Comparison of ENCODE assay signal across 26 cellular contexts in genomic region chr6:29667158-29667557, GRCh38. TPM values are rescaled to one million over a fixed set of nuclear protein-coding genes. Genes with fewer than 3 reads are reported as not detected.
"Had no signal": no experiment of that assay in that cellular context is flagged by ENCODE, and none has a peak within 500 bp of the region (broad histone marks: within the 10 kb centered on the region; RNA-seq: fewer than 3 reads in every experiment).

No MANE protein-coding gene starts in this region.

- H3K4me3 ChIP-seq: adrenal gland, coronary artery, esophagus squamous epithelium, lung, skin epidermis, upper lobe of left lung had no signal

- H3K36me3 ChIP-seq: adrenal gland, esophagus squamous epithelium, upper lobe of left lung had no signal

- H3K4me3 Mint-ChIP-seq: activated B cell treated with CpG ODN at 0.5 μM for 24 hours; activated CD4-positive, alpha-beta T cell treated with anti-CD3 and anti-CD28 coated beads, Interleukin-2, amount 10 ng/mL, durations not matched to agents 24 days and 14 days; activated CD8-positive, alpha-beta T cell treated with anti-CD3 and anti-CD28 coated beads, Interleukin-2, amount 10 ng/mL, durations not matched to agents 7 days and 5 days; activated naive CD4-positive, alpha-beta T cell treated with anti-CD3 and anti-CD28 coated beads, Interleukin-2, amount 50 U/mL, for 24 hours; naive thymus-derived CD4-positive, alpha-beta T cell; stimulated activated naive B cell treated with anti-CD40 and anti-IgM and Interleukin-4, amounts not matched to agents 10 μg/mL and 1 μg/mL and 100 μg/mL, for 72 hours had no signal

- H3K9me3 Mint-ChIP-seq: activated B cell treated with CpG ODN at 0.5 μM for 24 hours; activated CD4-positive, alpha-beta T cell treated with anti-CD3 and anti-CD28 coated beads, Interleukin-2, amount 10 ng/mL, durations not matched to agents 24 days and 14 days; activated naive CD4-positive, alpha-beta T cell treated with anti-CD3 and anti-CD28 coated beads, Interleukin-2, amount 50 U/mL, for 24 hours; naive thymus-derived CD4-positive, alpha-beta T cell; stimulated activated naive B cell treated with anti-CD40 and anti-IgM and Interleukin-4, amounts not matched to agents 10 μg/mL and 1 μg/mL and 100 μg/mL, for 72 hours had no signal

- DNase-seq: activated B cell treated with CpG ODN at 0.5 μM for 24 hours; activated CD4-positive, alpha-beta T cell treated with anti-CD3 and anti-CD28 coated beads, Interleukin-2, amount 10 ng/mL, durations not matched to agents 24 days and 14 days; activated CD8-positive, alpha-beta memory T cell treated with anti-CD3 and anti-CD28 coated beads, Interleukin-2, amount 50 U/mL, for 4 hours; activated CD8-positive, alpha-beta T cell treated with anti-CD3 and anti-CD28 coated beads, Interleukin-2, amount 10 ng/mL, durations not matched to agents 7 days and 5 days; activated effector memory CD4-positive, alpha-beta T cell treated with anti-CD3 and anti-CD28 coated beads, Interleukin-2, amount 50 U/mL, for 16 hours; activated T-cell treated with anti-CD3 and anti-CD28 coated beads, Interleukin-2, amount 50 U/mL, for 48 hours; adrenal gland; central memory CD4-positive, alpha-beta T cell; esophagus squamous epithelium; hippocampal formation; left colon; naive thymus-derived CD4-positive, alpha-beta T cell; stimulated activated CD4-positive, alpha-beta T cell treated with anti-CD3 and anti-CD28 coated beads, Interleukin-15, amount 100 ng/mL, for 24 hours; stimulated activated CD4-positive, alpha-beta T cell treated with anti-CD3 and anti-CD28 coated beads, Interleukin-4, amount 100 ng/mL, for 1 hour; stimulated activated naive B cell treated with anti-CD40 and anti-IgM and Interleukin-4, amounts not matched to agents 10 μg/mL and 1 μg/mL and 100 μg/mL, for 72 hours; SW 1271; upper lobe of left lung had no signal

- H3K36me3 Mint-ChIP-seq: activated naive CD4-positive, alpha-beta T cell treated with anti-CD3 and anti-CD28 coated beads, Interleukin-2, amount 50 U/mL, for 24 hours had no signal

- H3K27ac ChIP-seq: adrenal gland, coronary artery, esophagus squamous epithelium, skin epidermis, upper lobe of left lung had no signal

- H3K27ac Mint-ChIP-seq: activated B cell treated with CpG ODN at 0.5 μM for 24 hours; activated CD4-positive, alpha-beta T cell treated with anti-CD3 and anti-CD28 coated beads, Interleukin-2, amount 10 ng/mL, durations not matched to agents 24 days and 14 days; activated CD8-positive, alpha-beta T cell treated with anti-CD3 and anti-CD28 coated beads, Interleukin-2, amount 10 ng/mL, durations not matched to agents 7 days and 5 days; activated naive CD4-positive, alpha-beta T cell treated with anti-CD3 and anti-CD28 coated beads, Interleukin-2, amount 50 U/mL, for 24 hours; stimulated activated naive B cell treated with anti-CD40 and anti-IgM and Interleukin-4, amounts not matched to agents 10 μg/mL and 1 μg/mL and 100 μg/mL, for 72 hours had no signal

- ATAC-seq: activated CD8-positive, alpha-beta T cell treated with anti-CD3 and anti-CD28 coated beads, Interleukin-2, amount 10 ng/mL, durations not matched to agents 7 days and 5 days; left colon; naive thymus-derived CD4-positive, alpha-beta T cell; stimulated activated naive B cell treated with anti-CD40 and anti-IgM and Interleukin-4, amounts not matched to agents 10 μg/mL and 1 μg/mL and 100 μg/mL, for 72 hours had no signal

- H3K27me3 ChIP-seq: upper lobe of left lung had no signal

- H3K4me1 Mint-ChIP-seq: activated CD4-positive, alpha-beta T cell treated with anti-CD3 and anti-CD28 coated beads, Interleukin-2, amount 10 ng/mL, durations not matched to agents 24 days and 14 days; activated naive CD4-positive, alpha-beta T cell treated with anti-CD3 and anti-CD28 coated beads, Interleukin-2, amount 50 U/mL, for 24 hours; naive thymus-derived CD4-positive, alpha-beta T cell had no signal

- H3K9me3 ChIP-seq: adrenal gland, esophagus squamous epithelium, upper lobe of left lung had no signal

- H3K4me1 ChIP-seq: adrenal gland, upper lobe of left lung had no signal

RNA-seq across cellular contexts. Expression of gene MOG, which starts 10.3 kb away (rescaled TPM):
- total RNA-seq: activated B cell treated with CpG ODN at 0.5 μM for 24 hours; activated CD4-positive, alpha-beta T cell treated with anti-CD3 and anti-CD28 coated beads, Interleukin-2, amount 10 ng/mL, durations not matched to agents 24 days and 14 days; activated CD8-positive, alpha-beta T cell treated with anti-CD3 and anti-CD28 coated beads, Interleukin-2, amount 10 ng/mL, durations not matched to agents 7 days and 5 days; adrenal gland; endothelial cell of umbilical vein; esophagus squamous epithelium; fibroblast of villous mesenchyme; glomerular endothelial cell; left colon; lung; mononuclear cell; naive thymus-derived CD4-positive, alpha-beta T cell; T-helper 2 cell treated with Interferon-gamma antibody and Interleukin-4, amounts not matched to agents 100 ng/mL and 5 ng/mL, for 36 hours; upper lobe of left lung had no signal
- polyA plus RNA-seq: adrenal gland; endothelial cell of umbilical vein; lung; naive thymus-derived CD4-positive, alpha-beta T cell had no signal

RNA-seq across cellular contexts. Expression of gene ZFP57, which starts 13.8 kb away (rescaled TPM):
- total RNA-seq: activated CD8-positive, alpha-beta T cell treated with anti-CD3 and anti-CD28 coated beads, Interleukin-2, amount 10 ng/mL, durations not matched to agents 7 days and 5 days; endothelial cell of umbilical vein; fibroblast of villous mesenchyme; glomerular endothelial cell; left colon; mononuclear cell had no signal
